Comparison of ENCODE assay signal across 1 cellular context in the genomic region with DNA sequence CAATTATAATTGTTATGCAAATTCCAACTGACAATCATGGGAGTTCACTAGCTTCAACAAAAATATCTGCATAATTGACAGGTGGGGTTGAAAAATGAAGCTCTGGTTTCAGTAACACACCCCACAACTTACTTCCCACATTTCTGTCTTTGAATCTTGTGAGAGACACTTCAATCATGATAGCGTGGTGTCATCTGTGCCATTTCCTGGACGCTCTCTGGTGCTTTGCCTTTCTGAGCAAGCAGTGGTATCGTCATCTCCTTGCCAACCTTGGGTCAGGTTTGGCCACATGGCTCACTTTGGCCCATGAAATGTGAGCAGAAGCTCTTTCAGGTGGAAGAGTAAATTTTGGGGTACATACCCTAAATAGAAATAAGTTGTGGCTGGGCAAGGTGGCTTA.
TF ChIP-seq lines count a peak whose summit lies in the region.

No MANE protein-coding gene starts in this region.

TF ChIP-seq in H1, 55 proteins besides CTCF, POLR2A, EP300 and RAD21 (continued from another document):
- TF ChIP-seq, protein P1, sequence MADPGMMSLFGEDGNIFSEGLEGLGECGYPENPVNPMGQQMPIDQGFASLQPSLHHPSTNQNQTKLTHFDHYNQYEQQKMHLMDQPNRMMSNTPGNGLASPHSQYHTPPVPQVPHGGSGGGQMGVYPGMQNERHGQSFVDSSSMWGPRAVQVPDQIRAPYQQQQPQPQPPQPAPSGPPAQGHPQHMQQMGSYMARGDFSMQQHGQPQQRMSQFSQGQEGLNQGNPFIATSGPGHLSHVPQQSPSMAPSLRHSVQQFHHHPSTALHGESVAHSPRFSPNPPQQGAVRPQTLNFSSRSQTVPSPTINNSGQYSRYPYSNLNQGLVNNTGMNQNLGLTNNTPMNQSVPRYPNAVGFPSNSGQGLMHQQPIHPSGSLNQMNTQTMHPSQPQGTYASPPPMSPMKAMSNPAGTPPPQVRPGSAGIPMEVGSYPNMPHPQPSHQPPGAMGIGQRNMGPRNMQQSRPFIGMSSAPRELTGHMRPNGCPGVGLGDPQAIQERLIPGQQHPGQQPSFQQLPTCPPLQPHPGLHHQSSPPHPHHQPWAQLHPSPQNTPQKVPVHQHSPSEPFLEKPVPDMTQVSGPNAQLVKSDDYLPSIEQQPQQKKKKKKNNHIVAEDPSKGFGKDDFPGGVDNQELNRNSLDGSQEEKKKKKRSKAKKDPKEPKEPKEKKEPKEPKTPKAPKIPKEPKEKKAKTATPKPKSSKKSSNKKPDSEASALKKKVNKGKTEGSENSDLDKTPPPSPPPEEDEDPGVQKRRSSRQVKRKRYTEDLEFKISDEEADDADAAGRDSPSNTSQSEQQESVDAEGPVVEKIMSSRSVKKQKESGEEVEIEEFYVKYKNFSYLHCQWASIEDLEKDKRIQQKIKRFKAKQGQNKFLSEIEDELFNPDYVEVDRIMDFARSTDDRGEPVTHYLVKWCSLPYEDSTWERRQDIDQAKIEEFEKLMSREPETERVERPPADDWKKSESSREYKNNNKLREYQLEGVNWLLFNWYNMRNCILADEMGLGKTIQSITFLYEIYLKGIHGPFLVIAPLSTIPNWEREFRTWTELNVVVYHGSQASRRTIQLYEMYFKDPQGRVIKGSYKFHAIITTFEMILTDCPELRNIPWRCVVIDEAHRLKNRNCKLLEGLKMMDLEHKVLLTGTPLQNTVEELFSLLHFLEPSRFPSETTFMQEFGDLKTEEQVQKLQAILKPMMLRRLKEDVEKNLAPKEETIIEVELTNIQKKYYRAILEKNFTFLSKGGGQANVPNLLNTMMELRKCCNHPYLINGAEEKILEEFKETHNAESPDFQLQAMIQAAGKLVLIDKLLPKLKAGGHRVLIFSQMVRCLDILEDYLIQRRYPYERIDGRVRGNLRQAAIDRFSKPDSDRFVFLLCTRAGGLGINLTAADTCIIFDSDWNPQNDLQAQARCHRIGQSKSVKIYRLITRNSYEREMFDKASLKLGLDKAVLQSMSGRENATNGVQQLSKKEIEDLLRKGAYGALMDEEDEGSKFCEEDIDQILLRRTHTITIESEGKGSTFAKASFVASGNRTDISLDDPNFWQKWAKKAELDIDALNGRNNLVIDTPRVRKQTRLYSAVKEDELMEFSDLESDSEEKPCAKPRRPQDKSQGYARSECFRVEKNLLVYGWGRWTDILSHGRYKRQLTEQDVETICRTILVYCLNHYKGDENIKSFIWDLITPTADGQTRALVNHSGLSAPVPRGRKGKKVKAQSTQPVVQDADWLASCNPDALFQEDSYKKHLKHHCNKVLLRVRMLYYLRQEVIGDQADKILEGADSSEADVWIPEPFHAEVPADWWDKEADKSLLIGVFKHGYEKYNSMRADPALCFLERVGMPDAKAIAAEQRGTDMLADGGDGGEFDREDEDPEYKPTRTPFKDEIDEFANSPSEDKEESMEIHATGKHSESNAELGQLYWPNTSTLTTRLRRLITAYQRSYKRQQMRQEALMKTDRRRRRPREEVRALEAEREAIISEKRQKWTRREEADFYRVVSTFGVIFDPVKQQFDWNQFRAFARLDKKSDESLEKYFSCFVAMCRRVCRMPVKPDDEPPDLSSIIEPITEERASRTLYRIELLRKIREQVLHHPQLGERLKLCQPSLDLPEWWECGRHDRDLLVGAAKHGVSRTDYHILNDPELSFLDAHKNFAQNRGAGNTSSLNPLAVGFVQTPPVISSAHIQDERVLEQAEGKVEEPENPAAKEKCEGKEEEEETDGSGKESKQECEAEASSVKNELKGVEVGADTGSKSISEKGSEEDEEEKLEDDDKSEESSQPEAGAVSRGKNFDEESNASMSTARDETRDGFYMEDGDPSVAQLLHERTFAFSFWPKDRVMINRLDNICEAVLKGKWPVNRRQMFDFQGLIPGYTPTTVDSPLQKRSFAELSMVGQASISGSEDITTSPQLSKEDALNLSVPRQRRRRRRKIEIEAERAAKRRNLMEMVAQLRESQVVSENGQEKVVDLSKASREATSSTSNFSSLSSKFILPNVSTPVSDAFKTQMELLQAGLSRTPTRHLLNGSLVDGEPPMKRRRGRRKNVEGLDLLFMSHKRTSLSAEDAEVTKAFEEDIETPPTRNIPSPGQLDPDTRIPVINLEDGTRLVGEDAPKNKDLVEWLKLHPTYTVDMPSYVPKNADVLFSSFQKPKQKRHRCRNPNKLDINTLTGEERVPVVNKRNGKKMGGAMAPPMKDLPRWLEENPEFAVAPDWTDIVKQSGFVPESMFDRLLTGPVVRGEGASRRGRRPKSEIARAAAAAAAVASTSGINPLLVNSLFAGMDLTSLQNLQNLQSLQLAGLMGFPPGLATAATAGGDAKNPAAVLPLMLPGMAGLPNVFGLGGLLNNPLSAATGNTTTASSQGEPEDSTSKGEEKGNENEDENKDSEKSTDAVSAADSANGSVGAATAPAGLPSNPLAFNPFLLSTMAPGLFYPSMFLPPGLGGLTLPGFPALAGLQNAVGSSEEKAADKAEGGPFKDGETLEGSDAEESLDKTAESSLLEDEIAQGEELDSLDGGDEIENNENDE (IDR thresholded peaks at IDR 0.05; ENCODE audit: insufficient replicate concordance, low read length), result no peak
